16 cellular contexts compared by ENCODE assay signal in the genomic region with DNA sequence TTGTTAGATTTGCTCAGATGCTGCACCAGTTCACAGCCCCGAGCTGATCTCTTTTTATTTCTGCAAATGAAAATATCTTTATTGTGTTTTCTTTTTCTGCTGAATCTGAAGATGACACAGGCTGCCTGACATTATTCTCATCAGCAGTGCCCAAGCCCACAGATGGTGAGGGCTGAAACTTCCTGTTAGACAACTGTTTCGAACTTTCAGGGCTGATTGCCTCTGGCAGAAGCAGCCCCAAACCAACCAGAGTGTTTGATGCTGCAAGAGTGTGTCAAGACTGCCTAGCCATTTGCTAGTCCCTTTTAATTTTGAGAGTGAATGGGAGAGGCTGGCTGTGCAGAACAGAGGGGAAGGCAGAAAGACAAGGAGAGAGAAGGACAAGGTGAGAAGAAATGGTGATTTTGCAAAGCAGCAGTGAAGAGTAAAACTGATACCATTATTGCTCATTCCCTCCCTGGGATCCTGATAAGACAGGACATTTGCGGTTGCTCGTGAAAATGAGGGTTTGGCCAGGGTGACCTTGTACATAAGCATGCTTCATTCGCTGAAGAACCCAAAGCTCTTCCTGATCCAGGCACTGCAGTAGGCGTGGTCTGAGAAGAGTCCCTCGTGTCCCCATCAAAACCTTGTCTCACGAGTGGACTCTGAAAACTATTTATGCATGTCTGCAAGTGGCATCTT.
"Had no signal": no experiment of that assay in that cellular context is flagged by ENCODE, and none has a peak within 500 bp of the region (broad histone marks: within the 10 kb centered on the region; RNA-seq: fewer than 3 reads in every experiment).

No MANE protein-coding gene starts in this region.

- H3K4me2 ChIP-seq: smooth muscle cell had no signal

- H3K4me3 Mint-ChIP-seq: activated naive CD4-positive, alpha-beta T cell treated with anti-CD3 and anti-CD28 coated beads for 36 hours; activated naive CD8-positive, alpha-beta T cell treated with anti-CD3 and anti-CD28 coated beads, Interleukin-2, amount 50 U/mL, for 24 hours; activated T-helper 1 cell treated with anti-CD3 and anti-CD28 coated beads, Interleukin-12 subunit alpha, Interleukin-12 subunit beta, Interleukin-2, Interleukin-4 antibody, amounts not matched to agents 30 ng/mL and 10 ng/mL and 1 ng/mL, durations not matched to agents 14 hours and 24 hours and 36 hours; natural killer cell treated with Interleukin-12 subunit alpha and Interleukin-12 subunit beta and Interleukin-15 and Interleukin-18, amount 100 ng/mL, for 72 hours; stimulated activated naive CD8-positive, alpha-beta T cell treated with anti-CD3 and anti-CD28 coated beads, Interleukin-15, Interleukin-2, amounts not matched to agents 100 ng/mL and 50 ng/mL, for 24 hours had no signal

- H3K4me1 Mint-ChIP-seq: activated naive CD8-positive, alpha-beta T cell treated with anti-CD3 and anti-CD28 coated beads, Interleukin-2, amount 50 U/mL, for 24 hours had no signal

- H3K27ac ChIP-seq: epithelial cell of prostate, upper lobe of left lung had no signal

- H3K27me3 ChIP-seq: upper lobe of left lung had no signal

- DNase-seq: activated CD4-positive, CD25-positive, alpha-beta regulatory T cell treated with anti-CD3 and anti-CD28 coated beads, Interleukin-2, amount 50 U/mL, for 72 hours; activated naive CD4-positive, alpha-beta T cell treated with anti-CD3 and anti-CD28 coated beads for 36 hours; activated naive CD8-positive, alpha-beta T cell treated with anti-CD3 and anti-CD28 coated beads, Interleukin-2, amount 50 U/mL, for 24 hours; aorta; dermis blood vessel endothelial cell; head of caudate nucleus; kidney glomerular epithelial cell; mesenchymal stem cell; right cardiac atrium; upper lobe of left lung had no signal

- H3K4me3 ChIP-seq: smooth muscle cell, upper lobe of left lung had no signal

- H3K36me3 ChIP-seq: upper lobe of left lung had no signal

- H3K4me1 ChIP-seq: upper lobe of left lung had no signal

- H3K9me3 ChIP-seq: upper lobe of left lung had no signal

- H3K27ac Mint-ChIP-seq: activated naive CD4-positive, alpha-beta T cell treated with anti-CD3 and anti-CD28 coated beads for 36 hours; activated naive CD8-positive, alpha-beta T cell treated with anti-CD3 and anti-CD28 coated beads, Interleukin-2, amount 50 U/mL, for 24 hours; activated T-helper 1 cell treated with anti-CD3 and anti-CD28 coated beads, Interleukin-12 subunit alpha, Interleukin-12 subunit beta, Interleukin-2, Interleukin-4 antibody, amounts not matched to agents 30 ng/mL and 10 ng/mL and 1 ng/mL, durations not matched to agents 14 hours and 24 hours and 36 hours; natural killer cell treated with Interleukin-12 subunit alpha and Interleukin-12 subunit beta and Interleukin-15 and Interleukin-18, amount 100 ng/mL, for 72 hours; progenitor cell of endocrine pancreas; stimulated activated naive CD8-positive, alpha-beta T cell treated with anti-CD3 and anti-CD28 coated beads, Interleukin-15, Interleukin-2, amounts not matched to agents 100 ng/mL and 50 ng/mL, for 24 hours had no signal

- H3K9me3 Mint-ChIP-seq: activated naive CD4-positive, alpha-beta T cell treated with anti-CD3 and anti-CD28 coated beads for 36 hours; activated naive CD8-positive, alpha-beta T cell treated with anti-CD3 and anti-CD28 coated beads, Interleukin-2, amount 50 U/mL, for 24 hours; activated T-helper 1 cell treated with anti-CD3 and anti-CD28 coated beads, Interleukin-12 subunit alpha, Interleukin-12 subunit beta, Interleukin-2, Interleukin-4 antibody, amounts not matched to agents 30 ng/mL and 10 ng/mL and 1 ng/mL, durations not matched to agents 14 hours and 24 hours and 36 hours had no signal

- ATAC-seq: activated naive CD8-positive, alpha-beta T cell treated with anti-CD3 and anti-CD28 coated beads, Interleukin-2, amount 50 U/mL, for 24 hours; natural killer cell treated with Interleukin-12 subunit alpha and Interleukin-12 subunit beta and Interleukin-15 and Interleukin-18, amount 100 ng/mL, for 72 hours; right cardiac atrium had no signal

- H3K36me3 Mint-ChIP-seq: natural killer cell treated with Interleukin-12 subunit alpha and Interleukin-12 subunit beta and Interleukin-15 and Interleukin-18, amount 100 ng/mL, for 72 hours had no signal
